ENCODE assay signal across 24 cellular contexts in genomic region chr12:88503344-88503743, GRCh38.
"Had no signal": no experiment of that assay in that cellular context is flagged by ENCODE, and none has a peak within 500 bp of the region (broad histone marks: within the 10 kb centered on the region; RNA-seq: fewer than 3 reads in every experiment).

No MANE protein-coding gene starts in this region.

- H3K27me3 Mint-ChIP-seq: activated naive CD8-positive, alpha-beta T cell treated with anti-CD3 and anti-CD28 coated beads, Interleukin-2, amount 10 ng/mL, durations not matched to agents 7 days and 5 days; T-helper 17 cell; type B pancreatic cell had no signal

- H3K4me1 Mint-ChIP-seq: activated naive CD8-positive, alpha-beta T cell treated with anti-CD3 and anti-CD28 coated beads, Interleukin-2, amount 10 ng/mL, durations not matched to agents 7 days and 5 days; immature natural killer cell; natural killer cell; stimulated activated effector memory CD8-positive, alpha-beta T cell treated with anti-CD3 and anti-CD28 coated beads, Interleukin-12 subunit alpha, Interleukin-12 subunit beta, amount 100 ng/mL, for 72 hours; T-helper 17 cell had no signal

- H3K9me3 ChIP-seq: left lung, neutrophil, pancreas, psoas muscle, stomach, suprapubic skin had no signal

- DNase-seq: activated CD4-positive, alpha-beta T cell treated with anti-CD3 and anti-CD28 coated beads for 4 hours; activated CD4-positive, alpha-beta T cell treated with anti-CD3 and anti-CD28 coated beads, Interleukin-2, amount 50 U/mL, for 48 hours; activated CD4-positive, CD25-positive, alpha-beta regulatory T cell; activated naive CD4-positive, alpha-beta T cell treated with Interleukin-2 at 50 U/mL for 16 hours; activated naive CD8-positive, alpha-beta T cell treated with anti-CD3 and anti-CD28 coated beads, Interleukin-2, amount 10 ng/mL, durations not matched to agents 7 days and 5 days; activated T-cell treated with anti-CD3 and anti-CD28 coated beads, Interleukin-2, amount 50 U/mL, for 48 hours; amniotic stem cell; cortex of kidney; foreskin fibroblast; immature natural killer cell; left lung; midbrain; natural killer cell; pancreas; psoas muscle; right cardiac atrium; stimulated activated CD4-positive, alpha-beta T cell treated with anti-CD3 and anti-CD28 coated beads, Interleukin-12 subunit alpha, Interleukin-12 subunit beta, amount 100 ng/mL, for 4 hours; stomach; SW 1271; T-helper 17 cell had no signal

- H3K4me3 Mint-ChIP-seq: activated naive CD8-positive, alpha-beta T cell treated with anti-CD3 and anti-CD28 coated beads, Interleukin-2, amount 10 ng/mL, durations not matched to agents 7 days and 5 days; immature natural killer cell; natural killer cell; stimulated activated effector memory CD8-positive, alpha-beta T cell treated with anti-CD3 and anti-CD28 coated beads, Interleukin-12 subunit alpha, Interleukin-12 subunit beta, amount 100 ng/mL, for 72 hours; T-helper 17 cell; type B pancreatic cell had no signal

- H3K36me3 ChIP-seq: neutrophil, pancreas had no signal

- H3K27ac ChIP-seq: left lung, neutrophil, pancreas, psoas muscle, stomach, suprapubic skin had no signal

- H3K36me3 Mint-ChIP-seq: activated naive CD8-positive, alpha-beta T cell treated with anti-CD3 and anti-CD28 coated beads, Interleukin-2, amount 10 ng/mL, durations not matched to agents 7 days and 5 days; immature natural killer cell; natural killer cell; stimulated activated effector memory CD8-positive, alpha-beta T cell treated with anti-CD3 and anti-CD28 coated beads, Interleukin-12 subunit alpha, Interleukin-12 subunit beta, amount 100 ng/mL, for 72 hours had no signal

- H3K9me3 Mint-ChIP-seq: activated naive CD8-positive, alpha-beta T cell treated with anti-CD3 and anti-CD28 coated beads, Interleukin-2, amount 10 ng/mL, durations not matched to agents 7 days and 5 days; type B pancreatic cell had no signal

- ATAC-seq: left lung; natural killer cell; pancreas; psoas muscle; right cardiac atrium; stimulated activated effector memory CD8-positive, alpha-beta T cell treated with anti-CD3 and anti-CD28 coated beads, Interleukin-12 subunit alpha, Interleukin-12 subunit beta, amount 100 ng/mL, for 72 hours; T-helper 17 cell had no signal

- H3K4me3 ChIP-seq: left lung, pancreas, psoas muscle, stomach, suprapubic skin had no signal

- H3K27me3 ChIP-seq: left lung, neutrophil, pancreas, stomach, suprapubic skin had no signal

- H3K27ac Mint-ChIP-seq: activated naive CD8-positive, alpha-beta T cell treated with anti-CD3 and anti-CD28 coated beads, Interleukin-2, amount 10 ng/mL, durations not matched to agents 7 days and 5 days; immature natural killer cell; natural killer cell; stimulated activated effector memory CD8-positive, alpha-beta T cell treated with anti-CD3 and anti-CD28 coated beads, Interleukin-12 subunit alpha, Interleukin-12 subunit beta, amount 100 ng/mL, for 72 hours; T-helper 17 cell; type B pancreatic cell had no signal

- H3K4me1 ChIP-seq: left lung, pancreas, psoas muscle had no signal
